ENCODE assay signal across 1 cellular context in the genomic region with DNA sequence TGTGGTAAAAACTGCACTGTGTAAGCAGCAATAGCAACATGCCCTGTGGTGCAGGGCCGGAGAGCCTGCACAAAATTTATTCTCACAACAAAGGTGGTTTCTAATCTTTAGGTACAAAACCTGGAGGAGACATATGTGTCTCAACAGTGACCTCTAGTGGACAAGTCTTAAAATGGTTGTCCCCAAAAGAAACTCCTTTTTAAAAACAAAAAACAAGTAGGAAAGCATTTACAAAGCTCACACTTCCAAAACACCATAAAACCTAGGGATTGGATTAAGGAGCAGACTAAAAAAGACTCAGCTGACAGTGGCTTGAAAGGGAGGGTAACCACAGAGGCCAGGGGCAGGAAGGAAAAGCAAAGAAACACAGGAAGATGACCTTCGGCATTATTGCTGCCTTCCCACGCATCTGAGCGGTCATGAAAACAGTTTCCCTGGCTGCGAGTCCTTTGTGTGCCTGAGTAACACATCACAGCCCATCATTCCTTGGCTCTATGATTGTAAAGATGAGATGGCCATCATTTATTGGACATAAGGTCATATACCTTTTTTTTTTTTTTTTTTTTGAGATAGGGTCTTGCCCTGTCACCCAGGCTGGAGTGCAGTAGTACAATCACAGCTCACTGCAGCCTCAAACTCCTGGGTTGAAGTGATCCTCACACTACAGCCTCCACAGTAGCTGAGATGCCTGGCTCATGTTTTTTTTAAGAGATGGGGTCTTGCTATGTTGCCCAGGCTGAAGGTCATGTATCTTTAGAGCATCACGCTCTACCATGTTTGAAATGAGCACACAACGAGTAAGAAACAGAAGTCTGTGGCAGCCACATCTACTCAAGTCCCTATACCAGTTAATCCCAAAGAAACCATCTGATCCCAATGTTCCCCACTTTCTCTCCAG.
TF ChIP-seq lines count a peak whose summit lies in the region.

No MANE protein-coding gene starts in this region.

TF ChIP-seq in SK-N-SH, 30 proteins besides CTCF, POLR2A, EP300 and RAD21 (continued from another document):
- TF ChIP-seq, protein P1, sequence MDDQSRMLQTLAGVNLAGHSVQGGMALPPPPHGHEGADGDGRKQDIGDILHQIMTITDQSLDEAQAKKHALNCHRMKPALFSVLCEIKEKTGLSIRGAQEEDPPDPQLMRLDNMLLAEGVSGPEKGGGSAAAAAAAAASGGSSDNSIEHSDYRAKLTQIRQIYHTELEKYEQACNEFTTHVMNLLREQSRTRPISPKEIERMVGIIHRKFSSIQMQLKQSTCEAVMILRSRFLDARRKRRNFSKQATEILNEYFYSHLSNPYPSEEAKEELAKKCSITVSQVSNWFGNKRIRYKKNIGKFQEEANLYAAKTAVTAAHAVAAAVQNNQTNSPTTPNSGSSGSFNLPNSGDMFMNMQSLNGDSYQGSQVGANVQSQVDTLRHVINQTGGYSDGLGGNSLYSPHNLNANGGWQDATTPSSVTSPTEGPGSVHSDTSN (IDR thresholded peaks at IDR 0.05) = no peak
- TF ChIP-seq ELF1 (IDR thresholded peaks at IDR 0.05) = no peak
- TF ChIP-seq, protein P2, sequence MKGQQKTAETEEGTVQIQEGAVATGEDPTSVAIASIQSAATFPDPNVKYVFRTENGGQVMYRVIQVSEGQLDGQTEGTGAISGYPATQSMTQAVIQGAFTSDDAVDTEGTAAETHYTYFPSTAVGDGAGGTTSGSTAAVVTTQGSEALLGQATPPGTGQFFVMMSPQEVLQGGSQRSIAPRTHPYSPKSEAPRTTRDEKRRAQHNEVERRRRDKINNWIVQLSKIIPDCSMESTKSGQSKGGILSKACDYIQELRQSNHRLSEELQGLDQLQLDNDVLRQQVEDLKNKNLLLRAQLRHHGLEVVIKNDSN (IDR thresholded peaks at IDR 0.05; ENCODE audit: borderline replicate concordance, low read depth) = no peak
- TF ChIP-seq GABPA (IDR thresholded peaks at IDR 0.05; ENCODE audit: low read depth) = no peak
- TF ChIP-seq, protein P3, sequence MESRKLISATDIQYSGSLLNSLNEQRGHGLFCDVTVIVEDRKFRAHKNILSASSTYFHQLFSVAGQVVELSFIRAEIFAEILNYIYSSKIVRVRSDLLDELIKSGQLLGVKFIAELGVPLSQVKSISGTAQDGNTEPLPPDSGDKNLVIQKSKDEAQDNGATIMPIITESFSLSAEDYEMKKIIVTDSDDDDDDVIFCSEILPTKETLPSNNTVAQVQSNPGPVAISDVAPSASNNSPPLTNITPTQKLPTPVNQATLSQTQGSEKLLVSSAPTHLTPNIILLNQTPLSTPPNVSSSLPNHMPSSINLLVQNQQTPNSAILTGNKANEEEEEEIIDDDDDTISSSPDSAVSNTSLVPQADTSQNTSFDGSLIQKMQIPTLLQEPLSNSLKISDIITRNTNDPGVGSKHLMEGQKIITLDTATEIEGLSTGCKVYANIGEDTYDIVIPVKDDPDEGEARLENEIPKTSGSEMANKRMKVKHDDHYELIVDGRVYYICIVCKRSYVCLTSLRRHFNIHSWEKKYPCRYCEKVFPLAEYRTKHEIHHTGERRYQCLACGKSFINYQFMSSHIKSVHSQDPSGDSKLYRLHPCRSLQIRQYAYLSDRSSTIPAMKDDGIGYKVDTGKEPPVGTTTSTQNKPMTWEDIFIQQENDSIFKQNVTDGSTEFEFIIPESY (IDR thresholded peaks at IDR 0.05; ENCODE audit: borderline replicate concordance, low read depth) = no peak
